ENCODE assay signal across 1 cellular context in genomic region chr11:134498326-134499139, GRCh38.
TF ChIP-seq lines count a peak whose summit lies in the region.

No MANE protein-coding gene starts in this region.

TF ChIP-seq in HEK293, 187 proteins besides CTCF, POLR2A, EP300 and RAD21 (continued from another document):
- TF ChIP-seq, protein P1, sequence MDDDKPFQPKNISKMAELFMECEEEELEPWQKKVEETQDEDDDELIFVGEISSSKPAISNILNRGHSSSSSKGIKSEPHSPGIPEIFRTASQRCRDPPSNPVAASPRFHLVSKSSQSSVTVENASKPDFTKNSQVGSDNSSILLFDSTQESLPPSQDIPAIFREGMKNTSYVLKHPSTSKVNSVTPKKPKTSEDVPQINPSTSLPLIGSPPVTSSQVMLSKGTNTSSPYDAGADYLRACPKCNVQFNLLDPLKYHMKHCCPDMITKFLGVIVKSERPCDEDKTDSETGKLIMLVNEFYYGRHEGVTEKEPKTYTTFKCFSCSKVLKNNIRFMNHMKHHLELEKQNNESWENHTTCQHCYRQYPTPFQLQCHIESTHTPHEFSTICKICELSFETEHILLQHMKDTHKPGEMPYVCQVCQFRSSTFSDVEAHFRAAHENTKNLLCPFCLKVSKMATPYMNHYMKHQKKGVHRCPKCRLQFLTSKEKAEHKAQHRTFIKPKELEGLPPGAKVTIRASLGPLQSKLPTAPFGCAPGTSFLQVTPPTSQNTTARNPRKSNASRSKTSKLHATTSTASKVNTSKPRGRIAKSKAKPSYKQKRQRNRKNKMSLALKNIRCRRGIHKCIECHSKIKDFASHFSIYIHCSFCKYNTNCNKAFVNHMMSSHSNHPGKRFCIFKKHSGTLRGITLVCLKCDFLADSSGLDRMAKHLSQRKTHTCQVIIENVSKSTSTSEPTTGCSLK (tag by site-specific recombination; IDR thresholded peaks at IDR 0.05): no peak
- no peak for TF ChIP-seq TRIM28 (IDR thresholded peaks at IDR 0.05; ENCODE audit: borderline replicate concordance, low read length)
- TF ChIP-seq ZNF707 (tag by site-specific recombination; IDR thresholded peaks at IDR 0.05): no peak
